1 cellular context compared by ENCODE assay signal in genomic region chr3:138434276-138434874, GRCh38.
TF ChIP-seq lines count a peak whose summit lies in the region.

Gene ESYT3, plus strand, starts transcription at chr3:138434616. Its CDS starts 183 bp downstream, at chr3:138434799.

TF ChIP-seq in HepG2, 621 proteins besides CTCF, POLR2A, EP300 and RAD21 (continued from another document and continues in another):
- TF ChIP-seq STAT6 (CRISPR knock-in tag; IDR thresholded peaks at IDR 0.05; ENCODE audit: borderline replicate concordance) (no peak), FUBP1 (CRISPR knock-in tag; IDR thresholded peaks at IDR 0.05; ENCODE audit: borderline replicate concordance) (no peak), JARID2 (CRISPR knock-in tag; IDR thresholded peaks at IDR 0.05; ENCODE audit: insufficient replicate concordance) (no peak), NBN (conservative IDR thresholded peaks at IDR 0.05) (no peak), SIN3A (IDR thresholded peaks at IDR 0.05; ENCODE audit: borderline replicate concordance, low read depth, low read length) (no peak), ZNF644 (CRISPR knock-in tag; IDR thresholded peaks at IDR 0.05; ENCODE audit: low read depth) (peak; percentile 10; the same call in 1 of the 2 replicates), THAP7 (CRISPR knock-in tag; IDR thresholded peaks at IDR 0.05) (peak; percentile 91; the same call in 1 of the 2 replicates), ZNF160 (CRISPR knock-in tag; IDR thresholded peaks at IDR 0.05) (peak; percentile 79; the same call in 1 of the 2 replicates), ZNF101 (CRISPR knock-in tag; IDR thresholded peaks at IDR 0.05; ENCODE audit: borderline replicate concordance, low read depth) (no peak), AHR (CRISPR knock-in tag; IDR thresholded peaks at IDR 0.05) (peak; percentile 85; the same call in 1 of the 2 replicates), ZSCAN31 (CRISPR knock-in tag; IDR thresholded peaks at IDR 0.05; ENCODE audit: low read depth) (peak; percentile 93), ZNF138 (CRISPR knock-in tag; IDR thresholded peaks at IDR 0.05; ENCODE audit: low read depth) (peak; percentile 80; the same call in 1 of the 2 replicates), FLYWCH1 (CRISPR knock-in tag; IDR thresholded peaks at IDR 0.05) (peak; percentile 87), EEA1 (CRISPR knock-in tag; IDR thresholded peaks at IDR 0.05; ENCODE audit: borderline replicate concordance) (no peak), ZNF333 (CRISPR knock-in tag; IDR thresholded peaks at IDR 0.05; ENCODE audit: borderline replicate concordance) (no peak; the same call in none of the 2 replicates), IRF1 (CRISPR knock-in tag; IDR thresholded peaks at IDR 0.05; ENCODE audit: low read depth) (no peak), KDM1A (CRISPR knock-in tag; IDR thresholded peaks at IDR 0.05) (0 out of 2 replicates have a peak, but pooled peaks have one; percentile 7), ZNF75D (CRISPR knock-in tag; IDR thresholded peaks at IDR 0.05; ENCODE audit: borderline replicate concordance) (peak; percentile 26; the same call in 1 of the 2 replicates), IKZF5 (CRISPR knock-in tag; IDR thresholded peaks at IDR 0.05) (peak; percentile 65; the same call in 1 of the 2 replicates), ZSCAN29 (CRISPR knock-in tag; conservative IDR thresholded peaks at IDR 0.05) (0 out of 2 replicates have a peak, but pooled peaks have one; percentile 60), ZNF879 (CRISPR knock-in tag; IDR thresholded peaks at IDR 0.05) (peak; percentile 89; the same call in 1 of the 2 replicates), ATAD3A (CRISPR knock-in tag; IDR thresholded peaks at IDR 0.05) (no peak), BRD4 (CRISPR knock-in tag; IDR thresholded peaks at IDR 0.05) (peak; percentile 53; the same call in 1 of the 2 replicates), SP2 (CRISPR knock-in tag; IDR thresholded peaks at IDR 0.05) (peak; percentile 58), ZNF772 (CRISPR knock-in tag; IDR thresholded peaks at IDR 0.05) (peak; percentile 68), ATRX (CRISPR knock-in tag; IDR thresholded peaks at IDR 0.05; ENCODE audit: borderline replicate concordance) (no peak), SNRNP70 (IDR thresholded peaks at IDR 0.05; ENCODE audit: low read depth, low read length) (no peak), NFAT5 (CRISPR knock-in tag; IDR thresholded peaks at IDR 0.05) (peak; percentile 98), PHF20 (CRISPR knock-in tag; IDR thresholded peaks at IDR 0.05) (no peak), ZNF432 (CRISPR knock-in tag; IDR thresholded peaks at IDR 0.05; ENCODE audit: borderline replicate concordance) (no peak), ZNF143 (CRISPR knock-in tag; IDR thresholded peaks at IDR 0.05) (peak; percentile 57), MTA3 (CRISPR knock-in tag; IDR thresholded peaks at IDR 0.05) (no peak), U2AF1 (optimal IDR thresholded peaks at IDR 0.05; ENCODE audit: low read depth, low read length) (no peak), BRF2 (CRISPR knock-in tag; IDR thresholded peaks at IDR 0.05) (peak; percentile 91; the same call in 1 of the 2 replicates), RXRB (CRISPR knock-in tag; IDR thresholded peaks at IDR 0.05; ENCODE audit: borderline replicate concordance) (peak; percentile 53; the same call in 1 of the 2 replicates), PAXIP1 (CRISPR knock-in tag; conservative IDR thresholded peaks at IDR 0.05) (peak; percentile 70), ZBTB49 (CRISPR knock-in tag; IDR thresholded peaks at IDR 0.05; ENCODE audit: borderline replicate concordance) (no peak)
